ENCODE assay signal across 9 cellular contexts in genomic region chr6:142551145-142551811, GRCh38.
DNase-seq lines count a peak whose midpoint lies in the region.
"Had no signal": no experiment of that assay in that cellular context is flagged by ENCODE, and none has a peak within 500 bp of the region (broad histone marks: within the 10 kb centered on the region; RNA-seq: fewer than 3 reads in every experiment).

No MANE protein-coding gene starts in this region.

- DNase-seq in NCI-H146 (lab: John Stamatoyannopoulos, UW) (peak; percentile 1), NCI-H146 treated with DMSO at 0.1 percent for 48 hours (lab: John Stamatoyannopoulos, UW; ENCODE audit: unreplicated experiment) (no peak), hepatic stellate cell (ENCODE audit: low spot score) (peak; percentile 4), NCI-H2029 (lab: John Stamatoyannopoulos, UW) (no peak), hippocampal formation (lab: John Stamatoyannopoulos, UW) (no peak), DMS53 (lab: John Stamatoyannopoulos, UW) (no peak)
- peak; percentile 40 for DNase-seq in activated CD8-positive, alpha-beta memory T cell treated with anti-CD3 and anti-CD28 coated beads, Interleukin-2, amount 50 U/mL, for 1 hour (ENCODE audit: extremely low read depth)
- DNase-seq in stimulated activated naive CD4-positive, alpha-beta T cell (lab: John Stamatoyannopoulos, UW), result peak; percentile 3 to 48 (median 33)
- DNase-seq: left colon had no signal

Comparison
In these comparisons a context has a peak if more than half of its experiments do, and no peak if none do; other contexts are left out.
1. DNase-seq: peak in NCI-H146 (single experiment), activated CD8-positive, alpha-beta memory T cell treated with anti-CD3 and anti-CD28 coated beads, Interleukin-2, amount 50 U/mL, for 1 hour (single experiment), hepatic stellate cell (single experiment) and stimulated activated naive CD4-positive, alpha-beta T cell (6 of 6); none in NCI-H146 treated with DMSO at 0.1 percent for 48 hours (single experiment), NCI-H2029 (single experiment), hippocampal formation (0 of 2) and DMS53 (single experiment).